In genomic region chr17:40218740-40219072, GRCh38 we compare ENCODE assay signal across 8 cellular contexts. TPM values are rescaled to one million over a fixed set of nuclear protein-coding genes. Genes with fewer than 3 reads are reported as not detected.
DNase-seq lines count a peak whose midpoint lies in the region; ATAC-seq and TF ChIP-seq lines count a peak whose summit lies in the region.

No MANE protein-coding gene starts in this region.

- H3K36me3 Mint-ChIP-seq in WTC11 (no peaks in the 10 kb centered on the region), immature natural killer cell (no peaks in the 10 kb centered on the region)

- no peaks in the 10 kb centered on the region for H3F3A ChIP-seq in smooth muscle cell (ENCODE audit: low read depth)

- H3K4me1 ChIP-seq in smooth muscle cell (ENCODE audit: low read depth): no peaks in the 10 kb centered on the region

- peak overlapping the region; percentile 100 for H3K27ac Mint-ChIP-seq in WTC11
- H3K27ac Mint-ChIP-seq in immature natural killer cell: peak overlapping the region; percentile 98 to 100 (median 100)

- peaks cover 31% of the 10 kb centered on the region for H3K79me2 ChIP-seq in smooth muscle cell (ENCODE audit: low read depth)

- peaks cover 15% of the 10 kb centered on the region for H4K20me1 ChIP-seq in smooth muscle cell (ENCODE audit: low read depth)

- H3K4me1 Mint-ChIP-seq in WTC11 (peaks cover 18% of the 10 kb centered on the region), immature natural killer cell (peaks cover 27 to 42% of the 10 kb centered on the region in 2 donors)

- 20% methylated on average over 13 of the region's 13 CpGs for WGBS in smooth muscle cell (ENCODE audit: low lambda C conversion rate)

- CTCF ChIA-PET in WTC11 (lab: Charles Lee): interaction anchor here (0.6 to 3.0 kb wide), 54 partner anchors 9 to 1472 kb away, joined by 3 to 44 read pairs (median 5); partner anchors contain the start of genes CDC6, CDK12, CSF3 and GJD3

- H3K27me3 Mint-ChIP-seq in WTC11 (ENCODE audit: low read depth): no peaks in the 10 kb centered on the region; the same call in 1 of the 2 replicates
- peaks cover 3 to 10% (median 6%) of the 10 kb centered on the region in 3 donors for H3K27me3 Mint-ChIP-seq in immature natural killer cell (ENCODE audit: low read depth in 3 of 3)

- H3K36me3 ChIP-seq in H7 (replicated peaks; ENCODE audit: control insufficient read depth, insufficient read depth, low read length) (no peaks in the 10 kb centered on the region), smooth muscle cell (ENCODE audit: low read depth) (no peaks in the 10 kb centered on the region)

- POLR2A ChIA-PET in WTC11 (lab: Charles Lee): interaction anchor here (0.5 to 1.7 kb wide), 8 partner anchors 8 to 240 kb away, joined by 3 to 5 read pairs (median 3); no protein-coding TSS in a partner anchor

- H3K4me3 Mint-ChIP-seq in WTC11 (peak overlapping the region; percentile 90), immature natural killer cell (peak overlapping the region; percentile 87 to 99 (median 94))

- H3K9ac ChIP-seq in smooth muscle cell (ENCODE audit: low read depth): peak overlapping the region; percentile 91

- H3K9me3 Mint-ChIP-seq in WTC11: no peaks in the 10 kb centered on the region
- H3K9me3 Mint-ChIP-seq in immature natural killer cell: no peaks in the 10 kb centered on the region

- TF ChIP-seq CTCF in WTC11 (IDR thresholded peaks at IDR 0.05) (no peak), smooth muscle cell (IDR thresholded peaks at IDR 0.05; ENCODE audit: borderline replicate concordance, insufficient read depth, poor library complexity, severe bottlenecking) (no peak)

- peak overlapping the region; percentile 73 for H3K4me3 ChIP-seq in H7 (ENCODE audit: insufficient read depth, low read depth, low read length)
- H3K4me3 ChIP-seq in smooth muscle cell: peak overlapping the region; percentile 88

- H3K27ac ChIP-seq in caudate nucleus (ENCODE audit: low read depth, low read length): peak overlapping the region; percentile 99
- H3K27ac ChIP-seq in smooth muscle cell (ENCODE audit: low read depth): peak overlapping the region; percentile 95

- peak overlapping the region; percentile 83 for H2AFZ ChIP-seq in smooth muscle cell (ENCODE audit: low read depth)

- H3K4me2 ChIP-seq in smooth muscle cell: peak overlapping the region; percentile 88

- no peaks in the 10 kb centered on the region for H3K27me3 ChIP-seq in H7 (ENCODE audit: control insufficient read depth, insufficient read depth, low read length)
- H3K27me3 ChIP-seq in smooth muscle cell (ENCODE audit: low read depth): no peaks in the 10 kb centered on the region

- ATAC-seq in WTC11: peak; percentile 64

- H3K9me3 ChIP-seq in smooth muscle cell (replicated peaks; ENCODE audit: low read depth): no peaks in the 10 kb centered on the region

- DNase-seq in D341Med (ENCODE audit: low spot score): peak; percentile 74
- DNase-seq in H7: peak; percentile 87
- DNase-seq in NCI-H146 treated with DMSO at 0.1 percent for 48 hours (lab: John Stamatoyannopoulos, UW; ENCODE audit: unreplicated experiment): peak; percentile 79
- peak; percentile 76 for DNase-seq in WTC11 (ENCODE audit: low spot score)
- peak in 60 of 61 donors; percentile 6 to 95 (median 72) for DNase-seq in caudate nucleus (lab: John Stamatoyannopoulos, UW)
- DNase-seq in immature natural killer cell: peak; percentile 80 to 86 (median 85)
- peak; percentile 31 for DNase-seq in smooth muscle cell (lab: John Stamatoyannopoulos, UW; ENCODE audit: unreplicated experiment)
- no peak for DNase-seq in mesenteric fat pad (ENCODE audit: low spot score)

TF ChIP-seq in WTC11, 78 proteins besides CTCF, POLR2A, EP300 and RAD21:
- no peak for TF ChIP-seq TCF7 (CRISPR knock-in tag; IDR thresholded peaks at IDR 0.05; ENCODE audit: low read depth)
- no peak for TF ChIP-seq ZBTB43 (CRISPR knock-in tag; IDR thresholded peaks at IDR 0.05)
- TF ChIP-seq USF1 (CRISPR knock-in tag; IDR thresholded peaks at IDR 0.05): peak; percentile 31; the same call in 1 of the 2 replicates
- no peak for TF ChIP-seq MLX (CRISPR knock-in tag; IDR thresholded peaks at IDR 0.05)
- no peak for TF ChIP-seq CREB1 (CRISPR knock-in tag; IDR thresholded peaks at IDR 0.05)
- peak; percentile 74 for TF ChIP-seq USF2 (CRISPR knock-in tag; IDR thresholded peaks at IDR 0.05)
- TF ChIP-seq ZNF219 (CRISPR knock-in tag; IDR thresholded peaks at IDR 0.05; ENCODE audit: borderline replicate concordance): no peak
- no peak for TF ChIP-seq FOXP4 (CRISPR knock-in tag; IDR thresholded peaks at IDR 0.05)

RNA-seq across cellular contexts. Expression of gene WIPF2, which starts 0.4 kb away (rescaled TPM):
- 3.7 and 5.4 TPM in 2 replicates for total RNA-seq in H7 (2014; rRNA removed; shearing (Covaris generic))
- total RNA-seq in WTC11 (2021) (23.0 to 24.6 TPM (median 23.8 TPM) in 3 replicates), smooth muscle cell (6.5 and 6.7 TPM in 2 replicates), mesenteric fat pad (29.5 TPM)
- polyA plus RNA-seq in immature natural killer cell (10 to 100 TPM in 1 of 3 donors, 1 to 10 TPM in 2; 4.0 to 14.2 (median 5.2) TPM), smooth muscle cell (13.9 and 19.6 TPM in 2 replicates)

RNA-seq across cellular contexts. Expression of gene RAPGEFL1, which starts 41.4 kb away (rescaled TPM):
- total RNA-seq in H7 (2014; rRNA removed; shearing (Covaris generic)): 3.9 and 5.4 TPM in 2 replicates
- total RNA-seq in WTC11 (2021) (19.9 to 23.0 TPM (median 19.9 TPM) in 3 replicates), smooth muscle cell (2.6 and 4.0 TPM in 2 replicates), mesenteric fat pad (10.1 TPM)
- polyA plus RNA-seq in immature natural killer cell (not detected), smooth muscle cell (3.1 and 6.9 TPM in 2 replicates)
